Comparison of ENCODE assay signal across 28 cellular contexts in the genomic region with DNA sequence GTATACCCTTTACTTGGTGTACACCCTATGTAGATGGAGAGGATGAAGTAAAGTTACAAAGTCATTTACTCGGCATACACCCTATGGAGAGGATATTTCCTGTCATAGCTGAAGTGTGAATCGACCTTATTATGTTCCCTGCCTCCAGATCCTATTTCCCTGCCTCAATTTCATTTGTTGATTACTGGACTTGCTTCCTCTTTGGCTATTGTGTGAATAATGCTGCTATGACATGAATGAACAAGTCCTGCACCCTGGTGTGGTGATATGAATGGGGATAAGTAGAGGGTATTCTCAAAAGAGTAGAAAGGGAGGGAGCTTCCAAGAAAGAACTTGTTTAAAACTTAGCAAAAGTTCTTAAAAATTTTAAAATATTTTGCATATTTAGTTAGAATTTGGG.
"Had no signal": no experiment of that assay in that cellular context is flagged by ENCODE, and none has a peak within 500 bp of the region (broad histone marks: within the 10 kb centered on the region; RNA-seq: fewer than 3 reads in every experiment).

No MANE protein-coding gene starts in this region.

- ATAC-seq: natural killer cell; psoas muscle; right cardiac atrium; right lobe of liver; stimulated activated memory B cell treated with anti-CD40 and anti-IgM and Interleukin-4, amounts not matched to agents 10 μg/mL and 1 μg/mL and 100 μg/mL, for 72 hours; stimulated activated naive CD8-positive, alpha-beta T cell treated with anti-CD3 and anti-CD28 coated beads, Interleukin-15, amount 100 ng/mL, for 72 hours; stimulated activated naive CD8-positive, alpha-beta T cell treated with anti-CD3 and anti-CD28 coated beads, Interleukin-15, Interleukin-2, amounts not matched to agents 100 U/mL and 50 U/mL, for 24 hours; upper lobe of right lung had no signal

- H3K9me3 ChIP-seq: ovary, psoas muscle, right lobe of liver, spleen, suprapubic skin, testis, tibial artery, transverse colon, upper lobe of right lung, uterus had no signal

- H3K27me3 ChIP-seq: neural progenitor cell, ovary, right lobe of liver, spleen, suprapubic skin, testis, tibial artery, transverse colon, upper lobe of right lung, uterus had no signal

- DNase-seq: natural killer cell; occipital lobe; ovary; posterior cingulate gyrus; psoas muscle; right cardiac atrium; right lobe of liver; spleen; stimulated activated CD4-positive, alpha-beta T cell treated with anti-CD3 and anti-CD28 coated beads, Interleukin-12 subunit alpha, Interleukin-12 subunit beta, amount 100 ng/mL, for 4 hours; stimulated activated CD4-positive, alpha-beta T cell treated with anti-CD3 and anti-CD28 coated beads, Interleukin-1b, Interleukin-23, amount 100 ng/mL, for 48 hours; stimulated activated CD4-positive, alpha-beta T cell treated with anti-CD3 and anti-CD28 coated beads, Interleukin-4, amount 100 ng/mL, for 1 hour; stimulated activated CD4-positive, alpha-beta T cell treated with anti-CD3 and anti-CD28 coated beads, Interleukin-4, amount 100 ng/mL, for 4 hours; stimulated activated CD8-positive, alpha-beta memory T cell treated with anti-CD3 and anti-CD28 coated beads, Interleukin-4, amount 100 ng/mL, for 48 hours; stimulated activated naive CD4-positive, alpha-beta T cell; stimulated activated naive CD8-positive, alpha-beta T cell treated with anti-CD3 and anti-CD28 coated beads, Interleukin-15, amount 100 ng/mL, for 72 hours; stimulated activated naive CD8-positive, alpha-beta T cell treated with anti-CD3 and anti-CD28 coated beads, Interleukin-15, Interleukin-2, amounts not matched to agents 100 U/mL and 50 U/mL, for 24 hours; substantia nigra; testis; tibial artery; transverse colon; upper lobe of right lung; uterus had no signal

- H3K36me3 ChIP-seq: neural progenitor cell, ovary, right lobe of liver, spleen, suprapubic skin, tibial artery, transverse colon, upper lobe of right lung, uterus had no signal

- H3K27ac ChIP-seq: neural progenitor cell, ovary, parathyroid adenoma, psoas muscle, right lobe of liver, skin epidermis, spleen, suprapubic skin, testis, tibial artery, transverse colon, upper lobe of right lung, uterus had no signal

- H3K4me3 ChIP-seq: neural progenitor cell, ovary, psoas muscle, right lobe of liver, skin epidermis, smooth muscle cell, spleen, suprapubic skin, testis, tibial artery, transverse colon, upper lobe of right lung, uterus had no signal

- H3K4me1 ChIP-seq: neural progenitor cell, parathyroid adenoma, psoas muscle, right lobe of liver, spleen, suprapubic skin, testis, tibial artery, transverse colon, upper lobe of right lung, uterus had no signal
